ENCODE assay signal across 25 cellular contexts in genomic region chr13:53408847-53409568, GRCh38.
"Had no signal": no experiment of that assay in that cellular context is flagged by ENCODE, and none has a peak within 500 bp of the region (broad histone marks: within the 10 kb centered on the region; RNA-seq: fewer than 3 reads in every experiment).

No MANE protein-coding gene starts in this region.

- H3K9me3 ChIP-seq: gastrocnemius medialis, lower lobe of right lung, neutrophil, pancreas, right lobe of liver, stomach, thyroid gland had no signal

- H3K27ac ChIP-seq: epithelial cell of prostate, gastrocnemius medialis, hepatocyte, lower lobe of right lung, neutrophil, pancreas, right lobe of liver, stomach, thyroid gland had no signal

- DNase-seq: cortex of kidney; effector CD4-positive, alpha-beta T cell; endodermal cell; foreskin fibroblast; gastrocnemius medialis; head of caudate nucleus; kidney glomerular epithelial cell; left colon; left ventricle myocardium superior; lower lobe of right lung; natural killer cell; retina; small intestine; stimulated activated CD4-positive, alpha-beta T cell treated with anti-CD3 and anti-CD28 coated beads, Interleukin-15, amount 100 ng/mL, for 24 hours; stimulated activated CD4-positive, alpha-beta T cell treated with anti-CD3 and anti-CD28 coated beads, Interleukin-2, amount 100 ng/mL, for 48 hours; stimulated activated naive B cell treated with anti-CD40 and anti-IgM and Interleukin-4, amounts not matched to agents 10 μg/mL and 1 μg/mL and 100 μg/mL, for 72 hours; stomach; thyroid gland; trophoblast cell had no signal

- H3K27me3 ChIP-seq: gastrocnemius medialis, hepatocyte, neutrophil, pancreas, right lobe of liver, stomach, thyroid gland had no signal

- H3K4me1 ChIP-seq: gastrocnemius medialis, lower lobe of right lung, pancreas, right lobe of liver, thyroid gland had no signal

- ATAC-seq: esophagus mucosa; gastrocnemius medialis; left colon; left ventricle myocardium superior; lower lobe of right lung; natural killer cell; pancreas; stimulated activated naive B cell treated with anti-CD40 and anti-IgM and Interleukin-4, amounts not matched to agents 10 μg/mL and 1 μg/mL and 100 μg/mL, for 72 hours had no signal

- H3K36me3 ChIP-seq: gastrocnemius medialis, lower lobe of right lung, neutrophil, pancreas, right lobe of liver, stomach, thyroid gland had no signal

- H3K4me3 ChIP-seq: gastrocnemius medialis, hepatocyte, lower lobe of right lung, pancreas, right lobe of liver, stomach, thyroid gland had no signal
